9 cellular contexts compared by ENCODE assay signal in the genomic region with DNA sequence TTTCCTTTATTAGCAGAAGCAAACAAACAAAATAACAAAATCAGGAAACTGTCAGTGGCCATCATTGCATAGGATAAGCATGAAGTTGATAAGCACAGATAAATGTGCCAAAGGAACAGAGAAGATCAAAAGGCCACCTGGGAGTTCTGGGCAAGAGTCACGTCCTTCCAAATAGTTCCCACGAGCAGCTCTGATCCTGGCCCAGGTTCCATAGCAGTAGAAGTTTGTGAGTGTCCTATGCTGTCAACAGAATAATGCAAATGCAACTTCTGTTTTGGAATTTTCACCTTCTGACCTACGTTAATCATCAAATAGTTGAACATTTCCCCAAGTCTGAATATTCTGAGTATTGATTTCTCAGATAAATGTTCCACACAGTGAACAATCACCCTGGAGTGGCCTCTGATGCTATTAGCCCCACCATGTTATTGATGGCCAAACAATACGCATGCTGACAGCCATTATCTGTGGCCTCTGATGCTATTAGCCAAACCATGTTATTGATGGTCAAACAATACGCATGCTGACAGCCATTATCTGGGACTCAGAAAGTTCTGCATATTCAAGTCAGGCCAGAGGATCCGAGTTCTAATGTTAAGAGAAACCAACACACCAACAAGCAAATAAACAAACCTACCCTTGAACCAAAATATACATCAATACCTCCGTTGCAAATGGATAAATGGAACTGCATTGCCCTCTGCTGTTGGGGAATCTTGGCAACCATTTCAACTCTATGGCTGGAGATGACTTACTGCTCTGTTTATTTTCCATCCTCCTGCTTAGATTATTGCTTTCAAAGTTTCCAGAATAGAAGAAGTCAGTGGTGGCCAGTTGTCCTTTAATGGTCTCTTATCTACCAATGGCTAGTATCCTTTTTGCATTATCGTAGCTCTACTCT.
DNase-seq lines count a peak whose midpoint lies in the region; ATAC-seq and TF ChIP-seq lines count a peak whose summit lies in the region.
"Had no signal": no experiment of that assay in that cellular context is flagged by ENCODE, and none has a peak within 500 bp of the region (broad histone marks: within the 10 kb centered on the region; RNA-seq: fewer than 3 reads in every experiment).

No MANE protein-coding gene starts in this region.

- 59% methylated on average over 7 of the region's 8 CpGs for WGBS in mesenchymal stem cell

- H3K4me3 ChIP-seq in mesenchymal stem cell (ENCODE audit: insufficient read depth in 1 of 2, low read depth in 1 of 2, low read length in 2 of 2): no peak overlapping the region

- H3K9me3 Mint-ChIP-seq in brain: no peaks in the 10 kb centered on the region
- H3K9me3 Mint-ChIP-seq: activated B cell treated with CpG ODN at 0.5 μM for 24 hours had no signal

- H3K27me3 Mint-ChIP-seq in brain: peaks cover 4% of the 10 kb centered on the region

- H3K14ac ChIP-seq in mesenchymal stem cell (ENCODE audit: low read length in 2 of 2): no peak overlapping the region

- H2BK120ac ChIP-seq in mesenchymal stem cell (ENCODE audit: low read depth, low read length): no peak overlapping the region

- no peak overlapping the region for H2AFZ ChIP-seq in mesenchymal stem cell (ENCODE audit: low read depth, low read length)

- no peak overlapping the region for H3K18ac ChIP-seq in mesenchymal stem cell (ENCODE audit: low read depth in 1 of 2, low read length in 2 of 2)

- no peaks in the 10 kb centered on the region for H3K36me3 Mint-ChIP-seq in brain

- no peaks in the 10 kb centered on the region for H3K4me1 ChIP-seq in mesenchymal stem cell (ENCODE audit: control insufficient read depth, insufficient read depth, low read depth, low read length)

- no peak overlapping the region for H3K4me2 ChIP-seq in mesenchymal stem cell (ENCODE audit: low read length, poor library complexity, severe bottlenecking)

- peak; percentile 51 for DNase-seq in EH (ENCODE audit: low read depth)
- peak; percentile 7 for DNase-seq in KG1 (lab: John Stamatoyannopoulos, UW)
- peak; percentile 12 for DNase-seq in mesenchymal stem cell
- DNase-seq in ecto neural progenitor cell (ENCODE audit: low spot score): no peak
- no peak for DNase-seq in activated CD4-positive, alpha-beta T cell treated with anti-CD3 and anti-CD28 coated beads, Interleukin-2, amount 50 U/mL, for 48 hours
- no peak for DNase-seq in cortex of kidney (lab: John Stamatoyannopoulos, UW)
- DNase-seq: activated B cell treated with CpG ODN at 0.5 μM for 24 hours had no signal

- no peak overlapping the region for H3K9ac ChIP-seq in mesenchymal stem cell (ENCODE audit: low read length)

- H3K4ac ChIP-seq in mesenchymal stem cell (ENCODE audit: low read depth in 1 of 2, low read length in 2 of 2): no peak overlapping the region

- H3K27me3 ChIP-seq in mesenchymal stem cell (ENCODE audit: control insufficient read depth in 1 of 2, insufficient read depth in 1 of 2, low read length in 2 of 2): peaks cover 0 to 1% of the 10 kb centered on the region in 2 experiments

- H3K4me1 Mint-ChIP-seq in brain: no peaks in the 10 kb centered on the region
- H3K4me1 Mint-ChIP-seq: activated B cell treated with CpG ODN at 0.5 μM for 24 hours had no signal

- peak; percentile 42 to 43 for TF ChIP-seq CTCF in brain (conservative IDR thresholded peaks at IDR 0.05)

- no peak overlapping the region for H4K8ac ChIP-seq in mesenchymal stem cell (ENCODE audit: low read length)

- no peak overlapping the region for H3K27ac Mint-ChIP-seq in brain
- H3K27ac Mint-ChIP-seq: activated B cell treated with CpG ODN at 0.5 μM for 24 hours had no signal

- no peak overlapping the region for H2BK12ac ChIP-seq in mesenchymal stem cell (ENCODE audit: low read length in 2 of 2)

- H2BK15ac ChIP-seq in mesenchymal stem cell (ENCODE audit: low read depth, poor library complexity, severe bottlenecking): no peak overlapping the region

- H2BK5ac ChIP-seq in mesenchymal stem cell (ENCODE audit: low read depth, low read length, poor library complexity, severe bottlenecking): no peak overlapping the region

- ATAC-seq in GM21576 (IDR thresholded peaks at IDR 0.05; ENCODE audit: unreplicated experiment): no peak

- no peak overlapping the region for H4K91ac ChIP-seq in mesenchymal stem cell (ENCODE audit: low read length)

- H3K79me1 ChIP-seq in mesenchymal stem cell (replicated peaks; ENCODE audit: low read length, poor library complexity, severe bottlenecking): no peaks in the 10 kb centered on the region

- no peaks in the 10 kb centered on the region for H3K36me3 ChIP-seq in mesenchymal stem cell (ENCODE audit: control insufficient read depth in 1 of 2, insufficient read depth in 2 of 2, low read depth in 1 of 2, low read length in 2 of 2)

- H3K23ac ChIP-seq in mesenchymal stem cell (ENCODE audit: low read length in 2 of 2): no peak overlapping the region

- H3K9me3 ChIP-seq in mesenchymal stem cell (ENCODE audit: control insufficient read depth, low read length): no peaks in the 10 kb centered on the region

- no peak overlapping the region for H3K4me3 Mint-ChIP-seq in brain
- H3K4me3 Mint-ChIP-seq: activated B cell treated with CpG ODN at 0.5 μM for 24 hours had no signal

- H3K27ac ChIP-seq in mesenchymal stem cell (ENCODE audit: low read length, poor library complexity, severe bottlenecking): no peak overlapping the region

- H2AK5ac ChIP-seq in mesenchymal stem cell (ENCODE audit: low read length, severe bottlenecking): no peak overlapping the region

Comparison
In these comparisons a context has a peak if more than half of its experiments do, and no peak if none do; other contexts are left out.
1. DNase-seq: peak in EH (single experiment), KG1 (single experiment) and mesenchymal stem cell (single experiment); none in ecto neural progenitor cell (single experiment), activated CD4-positive, alpha-beta T cell treated with anti-CD3 and anti-CD28 coated beads, Interleukin-2, amount 50 U/mL, for 48 hours (0 of 2) and cortex of kidney (single experiment).